ENCODE assay signal across 18 cellular contexts in the genomic region with DNA sequence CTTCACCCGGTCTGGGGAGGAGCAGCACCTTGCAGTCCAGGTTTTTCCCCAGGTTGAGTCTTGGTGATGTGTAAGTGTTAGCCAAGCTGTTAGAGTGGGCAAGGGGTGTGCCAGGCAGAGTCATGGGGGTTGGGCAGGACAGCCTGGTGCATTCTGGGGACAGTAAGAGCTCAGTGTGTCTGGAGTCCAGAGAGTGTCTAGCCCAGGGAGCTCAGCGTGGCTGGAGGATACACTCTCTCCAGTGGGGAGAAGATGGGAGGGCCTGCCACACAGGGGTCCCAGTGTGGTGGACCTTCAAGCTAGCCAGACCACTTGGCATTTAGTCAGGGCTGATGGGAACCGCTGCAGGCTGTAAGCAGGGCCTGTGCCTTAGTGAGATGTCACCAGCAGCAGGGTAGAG.
DNase-seq lines count a peak whose midpoint lies in the region; ATAC-seq and TF ChIP-seq lines count a peak whose summit lies in the region.
"Had no signal": no experiment of that assay in that cellular context is flagged by ENCODE, and none has a peak within 500 bp of the region (broad histone marks: within the 10 kb centered on the region; RNA-seq: fewer than 3 reads in every experiment).

No MANE protein-coding gene starts in this region.

- no peak overlapping the region for H3K56ac ChIP-seq in mesendoderm (ENCODE audit: low read length)

- no peak overlapping the region for H3K23ac ChIP-seq in mesendoderm (ENCODE audit: low read length)

- no peak overlapping the region for H3K9ac ChIP-seq in rectal smooth muscle tissue (ENCODE audit: low read length)
- no peak overlapping the region for H3K9ac ChIP-seq in mesendoderm (ENCODE audit: low read length)

- H3K79me2 ChIP-seq in mesendoderm (ENCODE audit: control insufficient read depth, insufficient read depth, low read length), result no peaks in the 10 kb centered on the region

- H3K4ac ChIP-seq in mesendoderm (ENCODE audit: low read depth, low read length), result no peak overlapping the region

- H2AK5ac ChIP-seq in mesendoderm (ENCODE audit: low read length), result no peak overlapping the region

- no peak overlapping the region for H3K18ac ChIP-seq in mesendoderm (ENCODE audit: low read length)

- CTCF ChIA-PET in RWPE1 (lab: Yijun Ruan, JAX), result interaction anchor here (0.5 to 1.3 kb wide), 2 partner anchors 11 to 62 kb away, joined by 3 read pairs; no protein-coding TSS in a partner anchor
- CTCF ChIA-PET in CD8-positive, alpha-beta T cell (lab: Charles Lee), result no interaction called here

- DNase-seq in CD14-positive monocyte (ENCODE audit: low spot score) (no peak), RWPE1 (ENCODE audit: low spot score) (no peak), RPMI8226 (no peak), mesendoderm (no peak)
- DNase-seq in NK-92 treated with Interleukin-12 subunit alpha and Interleukin-12 subunit beta, amount 100 ng/mL, for 24 hours (lab: John Stamatoyannopoulos, UW), result no peak
- no peak for DNase-seq in CD8-positive, alpha-beta T cell
- DNase-seq: H7; left lung; MG63; naive B cell; NCI-H2029 treated with DMSO at 0.1 percent for 48 hours; NCI-H524 treated with DMSO at 0.1 percent for 48 hours; stimulated activated CD4-positive, alpha-beta T cell treated with anti-CD3 and anti-CD28 coated beads, Interleukin-1b, Interleukin-23, amount 100 ng/mL, for 48 hours; substantia nigra had no signal

- H3K27me3 Mint-ChIP-seq in CD14-positive monocyte (ENCODE audit: low read depth in 3 of 3), result peaks cover 0 to 2% (median 0%) of the 10 kb centered on the region in 3 donors
- H3K27me3 Mint-ChIP-seq in CD8-positive, alpha-beta T cell (ENCODE audit: low read depth), result no peaks in the 10 kb centered on the region
- H3K27me3 Mint-ChIP-seq: naive B cell had no signal

- POLR2A ChIA-PET in RWPE1 (lab: Yijun Ruan, JAX; ENCODE audit: low non-redundant PET), result no interaction called here
- POLR2A ChIA-PET in CD8-positive, alpha-beta T cell (lab: Charles Lee), result no interaction called here

- peaks cover 31% of the 10 kb centered on the region for H3K36me3 ChIP-seq in rectal smooth muscle tissue (ENCODE audit: control insufficient read depth, insufficient read depth, low read length)
- H3K36me3 ChIP-seq in CD8-positive, alpha-beta T cell (ENCODE audit: insufficient read depth, low read length), result peaks cover 2% of the 10 kb centered on the region
- no peaks in the 10 kb centered on the region for H3K36me3 ChIP-seq in mesendoderm (ENCODE audit: control insufficient read depth, insufficient read depth, low read length)

- peaks cover 7% of the 10 kb centered on the region for H3K4me1 Mint-ChIP-seq in CD14-positive monocyte
- H3K4me1 Mint-ChIP-seq in CD8-positive, alpha-beta T cell (ENCODE audit: low read depth), result peaks cover 6% of the 10 kb centered on the region

- peak; percentile 18 for ATAC-seq in esophagus mucosa
- ATAC-seq in CD8-positive, alpha-beta T cell, result no peak
- ATAC-seq: SK-N-SH treated with all-trans-retinoic acid at 6 μM for 48 hours had no signal

- H2BK120ac ChIP-seq in mesendoderm (ENCODE audit: low read depth, low read length), result no peak overlapping the region

- peak overlapping the region in 4 of 7 donors; percentile 8 to 79 (median 60) for H3K27ac Mint-ChIP-seq in CD14-positive monocyte
- H3K27ac Mint-ChIP-seq in CD8-positive, alpha-beta T cell, result no peak overlapping the region

- no peak overlapping the region for H3K4me2 ChIP-seq in mesendoderm (ENCODE audit: low read length)

- no CpG with 5 or more reads among the region's 3 CpGs for WGBS in mesendoderm (ENCODE audit: extremely low coverage, insufficient coverage, low lambda C conversion rate)

- no peak overlapping the region for H2BK15ac ChIP-seq in mesendoderm (replicated peaks; ENCODE audit: low read depth)

- peaks cover 86 to 88% of the 10 kb centered on the region in 2 donors for H3K36me3 Mint-ChIP-seq in CD14-positive monocyte
- peaks cover 71% of the 10 kb centered on the region for H3K36me3 Mint-ChIP-seq in CD8-positive, alpha-beta T cell

- H3K4me3 ChIP-seq in rectal smooth muscle tissue (ENCODE audit: low read length), result peak overlapping the region; percentile 5
- no peak overlapping the region for H3K4me3 ChIP-seq in CD8-positive, alpha-beta T cell (ENCODE audit: low read depth, low read length)
- H3K4me3 ChIP-seq in mesendoderm (ENCODE audit: low read length), result no peak overlapping the region
- H3K4me3 ChIP-seq: left lung, MG63 had no signal

- intact Hi-C loops in CD14-positive monocyte (cut with micrococcal nuclease), result loop anchor here in 1 of 2 donors (5.0 kb wide), 1 partner anchor 35 kb away; no protein-coding TSS in a partner anchor
- intact Hi-C loops in CD8-positive, alpha-beta T cell (cut with DNase I, micrococcal nuclease), result no loop called here

- H4K8ac ChIP-seq in mesendoderm (ENCODE audit: low read depth, low read length), result no peak overlapping the region

- no peak overlapping the region for H4K5ac ChIP-seq in mesendoderm (ENCODE audit: low read length)

- H3K27me3 ChIP-seq in rectal smooth muscle tissue (ENCODE audit: control insufficient read depth, insufficient read depth, low read length) (no peaks in the 10 kb centered on the region), mesendoderm (ENCODE audit: insufficient read depth, low read length, poor library complexity) (no peaks in the 10 kb centered on the region)
- no peaks in the 10 kb centered on the region for H3K27me3 ChIP-seq in CD8-positive, alpha-beta T cell (ENCODE audit: insufficient read depth, low read length)
- H3K27me3 ChIP-seq: left lung, MG63 had no signal

- H3K9me3 ChIP-seq in CD8-positive, alpha-beta T cell (ENCODE audit: low read length), result no peaks in the 10 kb centered on the region
- H3K9me3 ChIP-seq: left lung, MG63 had no signal

- H3K79me1 ChIP-seq in mesendoderm (ENCODE audit: low read length), result peaks cover 2% of the 10 kb centered on the region

- H3K27ac ChIP-seq in RWPE1 (peak overlapping the region; percentile 68), rectal smooth muscle tissue (ENCODE audit: low read depth, low read length) (no peak overlapping the region), mesendoderm (ENCODE audit: low read depth, low read length) (no peak overlapping the region)
- H3K27ac ChIP-seq in CD8-positive, alpha-beta T cell (ENCODE audit: low read depth, low read length), result no peak overlapping the region
- H3K27ac ChIP-seq: C4-2B had no signal

- H3K4me1 ChIP-seq in rectal smooth muscle tissue (ENCODE audit: control insufficient read depth, insufficient read depth, low read length) (peaks cover 8% of the 10 kb centered on the region), mesendoderm (ENCODE audit: control insufficient read depth, low read depth, low read length) (peaks cover 12% of the 10 kb centered on the region)
- H3K4me1 ChIP-seq in CD8-positive, alpha-beta T cell (ENCODE audit: insufficient read depth, low read length), result no peaks in the 10 kb centered on the region

- H3K4me3 Mint-ChIP-seq in CD14-positive monocyte, result no peak overlapping the region
- H3K4me3 Mint-ChIP-seq in CD8-positive, alpha-beta T cell, result no peak overlapping the region
- H3K4me3 Mint-ChIP-seq: naive B cell had no signal

- no peak for TF ChIP-seq CTCF in CD14-positive monocyte (IDR thresholded peaks at IDR 0.05)
- TF ChIP-seq CTCF in RWPE1 (conservative IDR thresholded peaks at IDR 0.05; ENCODE audit: low read depth), result no peak
- TF ChIP-seq CTCF in CD8-positive, alpha-beta T cell (IDR thresholded peaks at IDR 0.05), result no peak

- H2BK5ac ChIP-seq in mesendoderm (ENCODE audit: low read length), result no peak overlapping the region

- no peaks in the 10 kb centered on the region for H3K9me3 Mint-ChIP-seq in CD14-positive monocyte
- no peaks in the 10 kb centered on the region for H3K9me3 Mint-ChIP-seq in CD8-positive, alpha-beta T cell
- H3K9me3 Mint-ChIP-seq: naive B cell had no signal
